Comparison of ENCODE assay signal across 10 cellular contexts in genomic region chr16:11312718-11313492, GRCh38. TPM values are rescaled to one million over a fixed set of nuclear protein-coding genes. Genes with fewer than 3 reads are reported as not detected.
DNase-seq lines count a peak whose midpoint lies in the region; ATAC-seq, FAIRE-seq and TF ChIP-seq lines count a peak whose summit lies in the region.
"Had no signal": no experiment of that assay in that cellular context is flagged by ENCODE, and none has a peak within 500 bp of the region (broad histone marks: within the 10 kb centered on the region; RNA-seq: fewer than 3 reads in every experiment).

No MANE protein-coding gene starts in this region.

- CTCF ChIA-PET in H1 (lab: Charles Lee; ENCODE audit: partially characterized antibody) = interaction anchor here (0.6 to 1.9 kb wide), 11 partner anchors 9 to 350 kb away, joined by 3 to 4 read pairs (median 3); partner anchors contain the start of genes PRM3 and SOCS1

- H3K4me1 ChIP-seq in OCI-LY1 (ENCODE audit: insufficient read depth, low read length, severe bottlenecking) = peaks cover 63% of the 10 kb centered on the region
- peaks cover 26 to 45% (median 26%) of the 10 kb centered on the region in 4 experiments for H3K4me1 ChIP-seq in H1 (replicated peaks in 1 of 4; ENCODE audit: control insufficient read depth in 3 of 4, insufficient read depth in 4 of 4, low read length in 3 of 4)

- no peaks in the 10 kb centered on the region for H3K79me2 ChIP-seq in OCI-LY1 (ENCODE audit: insufficient read depth, low read length)
- H3K79me2 ChIP-seq in H1 (ENCODE audit: control insufficient read depth in 1 of 2, insufficient read depth in 2 of 2, low read length in 2 of 2) = no peaks in the 10 kb centered on the region

- H3K79me1 ChIP-seq in H1 (ENCODE audit: low read depth, low read length) = no peaks in the 10 kb centered on the region

- no peaks in the 10 kb centered on the region for H3K9me2 ChIP-seq in OCI-LY1 (ENCODE audit: low read depth, low read length)

- peak in 1 of 2 experiments; percentile 6; a peak in 1 of 3 replicates for TF ChIP-seq EP300 in H1 (IDR thresholded peaks at IDR 0.05; ENCODE audit: borderline replicate concordance in 1 of 2, low read depth in 2 of 2, low read length in 2 of 2)

- H3K18ac ChIP-seq in H1 (ENCODE audit: extremely low read depth, low read length) = peak overlapping the region; percentile 100

- H2BK120ac ChIP-seq in H1 (replicated peaks; ENCODE audit: low read depth, low read length) = peak overlapping the region; percentile 100

- peak overlapping the region; percentile 97 for H3K56ac ChIP-seq in H1 (replicated peaks; ENCODE audit: insufficient read length, low read depth, low read length)

- no peak overlapping the region for H2AFZ ChIP-seq in OCI-LY1 (ENCODE audit: low read length)
- H2AFZ ChIP-seq in H1 (ENCODE audit: low read length) = no peak overlapping the region

- H2BK12ac ChIP-seq in H1 (ENCODE audit: low read depth, low read length) = peak overlapping the region; percentile 100

- peak overlapping the region; percentile 92; the same call in 1 of the 2 replicates for H2BK15ac ChIP-seq in H1 (ENCODE audit: low read length)

- ATAC-seq in GM19351 (IDR thresholded peaks at IDR 0.05; ENCODE audit: unreplicated experiment) (no peak), GM21717 (IDR thresholded peaks at IDR 0.05; ENCODE audit: unreplicated experiment) (no peak)

- peak overlapping the region; percentile 94 for H2AK5ac ChIP-seq in H1 (ENCODE audit: low read depth, low read length)

- H3K9ac ChIP-seq in OCI-LY1 (ENCODE audit: low read length) (no peak overlapping the region), H1 (replicated peaks in 1 of 4; ENCODE audit: extremely low read depth in 1 of 4, low read depth in 3 of 4, low read length in 3 of 4) (no peak overlapping the region; a peak in 1 of 7 replicates)

- no peaks in the 10 kb centered on the region for H3K36me3 ChIP-seq in OCI-LY1 (ENCODE audit: insufficient read depth, low read length)
- no peaks in the 10 kb centered on the region for H3K36me3 ChIP-seq in H1 (ENCODE audit: control insufficient read depth in 2 of 4, insufficient read depth in 4 of 4, low read length in 3 of 4)

- H3F3A ChIP-seq in OCI-LY1 (ENCODE audit: insufficient read depth, low read length) = no peaks in the 10 kb centered on the region

- H2BK5ac ChIP-seq in H1 (ENCODE audit: low read depth, low read length) = peak overlapping the region; percentile 100

- H4K20me1 ChIP-seq in OCI-LY1 (ENCODE audit: insufficient read depth, low read length) = no peaks in the 10 kb centered on the region
- H4K20me1 ChIP-seq in H1 (replicated peaks in 1 of 2; ENCODE audit: control insufficient read depth in 1 of 2, insufficient read depth in 2 of 2, low read length in 2 of 2) = no peaks in the 10 kb centered on the region

- no peak for TF ChIP-seq CTCF in OCI-LY1 (IDR thresholded peaks at IDR 0.05; ENCODE audit: low read length)
- TF ChIP-seq CTCF in H1 (IDR thresholded peaks at IDR 0.05; ENCODE audit: control extremely low read depth in 1 of 3, insufficient read depth in 1 of 3, low read depth in 1 of 3, low read length in 3 of 3) = no peak

- POLR2A ChIA-PET in H1 (lab: Charles Lee; ENCODE audit: partially characterized antibody) = interaction anchor here (0.6 to 5.1 kb wide), 14 partner anchors 10 to 369 kb away, joined by 3 to 29 read pairs (median 3); partner anchors contain the start of genes PRM1, PRM3 and SOCS1

- peak; percentile 17 for DNase-seq in NCI-H146 (lab: John Stamatoyannopoulos, UW)
- DNase-seq in NCI-H146 treated with DMSO at 0.1 percent for 48 hours (lab: John Stamatoyannopoulos, UW; ENCODE audit: unreplicated experiment) = no peak
- DNase-seq in H1 (ENCODE audit: low read depth in 1 of 2, low spot score in 2 of 2) = no peak
- peak; percentile 16 for DNase-seq in retina
- no peak for DNase-seq in cerebellum (ENCODE audit: low spot score)

- H4K91ac ChIP-seq in H1 (replicated peaks; ENCODE audit: insufficient read length, low read length) = peak overlapping the region; percentile 100

- peak overlapping the region; percentile 78 for H4K5ac ChIP-seq in H1 (ENCODE audit: insufficient read length, low read depth, low read length)

- H3K4me2 ChIP-seq in OCI-LY1 (ENCODE audit: low read length) (peak overlapping the region; percentile 27; the same call in 1 of the 2 replicates), H1 (ENCODE audit: insufficient read depth in 1 of 2, low read depth in 2 of 2, low read length in 2 of 2) (peak overlapping the region; percentile 48 to 54)

- 57% methylated on average over 7 of the region's 8 CpGs; no CpG with 5 or more reads in 1 of the 2 experiments for WGBS in H1 (ENCODE audit: extremely low coverage in 1 of 2, insufficient coverage in 1 of 2, insufficient read length in 1 of 2, insufficient replicate concordance in 2 of 2, low coverage in 1 of 2, low lambda C conversion rate in 2 of 2, missing lambda C conversion rate in 1 of 2), 2 experiments

- no peak for TF ChIP-seq RAD21 in H1 (IDR thresholded peaks at IDR 0.05 in 1 of 2, conservative IDR thresholded peaks at IDR 0.05 in 1 of 2; ENCODE audit: low read depth in 2 of 2, low read length in 2 of 2)

- H3K23ac ChIP-seq in H1 (ENCODE audit: insufficient read length) = no peak overlapping the region

- H3K9me3 ChIP-seq in OCI-LY1 (ENCODE audit: low read length) (peaks cover 8% of the 10 kb centered on the region; the same call in 1 of the 2 replicates), H1 (ENCODE audit: insufficient read depth in 2 of 2, low read depth in 1 of 2, low read length in 1 of 2) (no peaks in the 10 kb centered on the region)

- FAIRE-seq in H1 (lab: Jason Lieb, UNC) = no peak
- FAIRE-seq: G401.6 had no signal

- H3K4me3 ChIP-seq in OCI-LY1 (ENCODE audit: low read depth, low read length, poor library complexity, severe bottlenecking) (no peak overlapping the region), H1 (ENCODE audit: extremely low read depth in 1 of 4, insufficient read depth in 2 of 4, low read depth in 3 of 4, low read length in 4 of 4) (peak overlapping the region in 1 of 4 experiments; percentile 2; a peak in 1 of 8 replicates)

- H4K8ac ChIP-seq in H1 (ENCODE audit: extremely low read depth, insufficient read depth, low read length) = peak overlapping the region; percentile 71; the same call in 1 of the 2 replicates

- peaks cover 3% of the 10 kb centered on the region; the same call in 1 of the 2 replicates for H3K23me2 ChIP-seq in H1 (ENCODE audit: low read depth, low read length)

- H3K27me3 ChIP-seq in OCI-LY1 (ENCODE audit: insufficient read depth, low read length) = no peaks in the 10 kb centered on the region
- no peaks in the 10 kb centered on the region for H3K27me3 ChIP-seq in H1 (replicated peaks in 1 of 4; ENCODE audit: control insufficient read depth in 3 of 4, extremely low read depth in 1 of 4, insufficient read depth in 3 of 4, low read length in 3 of 4)

- H3K27ac ChIP-seq in OCI-LY1 (ENCODE audit: low read depth, low read length, poor library complexity, severe bottlenecking) = peak overlapping the region; percentile 79
- H3K27ac ChIP-seq in H1 (ENCODE audit: low read depth, low read length) = peak overlapping the region; percentile 61; the same call in 1 of the 2 replicates

- H3K4ac ChIP-seq in H1 (replicated peaks; ENCODE audit: insufficient read length, low read depth, low read length) = peak overlapping the region; percentile 100

- peak overlapping the region; percentile 100 for H2BK20ac ChIP-seq in H1 (ENCODE audit: low read length)

- no peak for TF ChIP-seq POLR2A in H1 (IDR thresholded peaks at IDR 0.05; ENCODE audit: control extremely low read depth in 1 of 2, low read depth in 2 of 2, low read length in 2 of 2)

- H3K14ac ChIP-seq in H1 (ENCODE audit: insufficient read length) = no peak overlapping the region

RNA-seq across cellular contexts. Expression of gene PRM1, which starts 31.8 kb away (rescaled TPM):
- 0.82 and 0.92 TPM in 2 replicates for total RNA-seq in H1 (2021; fragmentation: NEBNext Ultra II Directional; extraction: Animal tissue kit (Norgen Biotek cat#: 25700))
- polyA plus RNA-seq in H1 (2011; rRNA removed) = 0.54 TPM in 1 of 2 replicates, not detected in the other
- polyA plus RNA-seq in H1 (2011; cell fraction: cytosol; rRNA removed) = 0.65 TPM
- 0.47 TPM for polyA plus RNA-seq in H1 (2011; cell fraction: nucleus; rRNA removed)
- 0.60 to 1.1 TPM in 2 of 4 replicates, not detected in the others for polyA plus RNA-seq in H1 (2012, experiment 1 of 2)
- not detected for polyA plus RNA-seq in H1 (2012, experiment 2 of 2)
- polyA plus RNA-seq in H1 (2013, experiment 1 of 2) = 1.3 TPM
- 0.68 TPM for polyA plus RNA-seq in H1 (2013, experiment 2 of 2)
- not detected in 2 replicates for polyA minus RNA-seq in H1 (2011; rRNA and poly(A)+ RNA removed)
- polyA minus RNA-seq in H1 (2011; cell fraction: cytosol; rRNA and poly(A)+ RNA removed) = not detected
- not detected for polyA minus RNA-seq in H1 (2011; cell fraction: nucleus; rRNA and poly(A)+ RNA removed)
- total RNA-seq in cerebellum = not detected
- total RNA-seq: pulmonary artery endothelial cell had no signal

RNA-seq across cellular contexts. Expression of gene RMI2, which starts 32.4 kb away (rescaled TPM):
- total RNA-seq in H1 (2021; fragmentation: NEBNext Ultra II Directional; extraction: Animal tissue kit (Norgen Biotek cat#: 25700)) = 96.0 and 96.9 TPM in 2 replicates
- polyA plus RNA-seq in H1 (2011; rRNA removed) = 47.9 and 58.2 TPM in 2 replicates
- 78.9 TPM for polyA plus RNA-seq in H1 (2011; cell fraction: cytosol; rRNA removed)
- polyA plus RNA-seq in H1 (2011; cell fraction: nucleus; rRNA removed) = 19.3 TPM
- 71.5 to 77.9 TPM (median 76.5 TPM) in 4 replicates for polyA plus RNA-seq in H1 (2012, experiment 1 of 2)
- 74.2 TPM for polyA plus RNA-seq in H1 (2012, experiment 2 of 2)
- 71.5 TPM for polyA plus RNA-seq in H1 (2013, experiment 1 of 2)
- polyA plus RNA-seq in H1 (2013, experiment 2 of 2) = 71.5 TPM
- polyA minus RNA-seq in H1 (2011; rRNA and poly(A)+ RNA removed) = 29.7 and 43.5 TPM in 2 replicates
- 27.9 TPM for polyA minus RNA-seq in H1 (2011; cell fraction: cytosol; rRNA and poly(A)+ RNA removed)
- polyA minus RNA-seq in H1 (2011; cell fraction: nucleus; rRNA and poly(A)+ RNA removed) = 24.2 TPM
- total RNA-seq in cerebellum = 7.2 TPM

RNA-seq across cellular contexts. Expression of gene PRM2, which starts 36.6 kb away (rescaled TPM):
- not detected in 2 replicates for total RNA-seq in H1 (2021; fragmentation: NEBNext Ultra II Directional; extraction: Animal tissue kit (Norgen Biotek cat#: 25700))
- not detected in 2 replicates for polyA plus RNA-seq in H1 (2011; rRNA removed)
- polyA plus RNA-seq in H1 (2011; cell fraction: cytosol; rRNA removed) = not detected
- polyA plus RNA-seq in H1 (2011; cell fraction: nucleus; rRNA removed) = not detected
- polyA plus RNA-seq in H1 (2012, experiment 1 of 2) = not detected in 4 replicates
- polyA plus RNA-seq in H1 (2012, experiment 2 of 2) = not detected
- not detected for polyA plus RNA-seq in H1 (2013, experiment 1 of 2)
- polyA plus RNA-seq in H1 (2013, experiment 2 of 2) = not detected
- not detected in 2 replicates for polyA minus RNA-seq in H1 (2011; rRNA and poly(A)+ RNA removed)
- polyA minus RNA-seq in H1 (2011; cell fraction: cytosol; rRNA and poly(A)+ RNA removed) = not detected
- polyA minus RNA-seq in H1 (2011; cell fraction: nucleus; rRNA and poly(A)+ RNA removed) = not detected
- total RNA-seq in cerebellum = not detected
- total RNA-seq: pulmonary artery endothelial cell had no signal

RNA-seq across cellular contexts. Expression of gene PRM3, which starts 39.5 kb away (rescaled TPM):
- not detected in 2 replicates for total RNA-seq in H1 (2021; fragmentation: NEBNext Ultra II Directional; extraction: Animal tissue kit (Norgen Biotek cat#: 25700))
- polyA plus RNA-seq in H1 (2011; rRNA removed) = not detected in 2 replicates
- not detected for polyA plus RNA-seq in H1 (2011; cell fraction: cytosol; rRNA removed)
- polyA plus RNA-seq in H1 (2011; cell fraction: nucleus; rRNA removed) = not detected
- not detected in 4 replicates for polyA plus RNA-seq in H1 (2012, experiment 1 of 2)
- not detected for polyA plus RNA-seq in H1 (2012, experiment 2 of 2)
- polyA plus RNA-seq in H1 (2013, experiment 1 of 2) = not detected
- polyA plus RNA-seq in H1 (2013, experiment 2 of 2) = not detected
- polyA minus RNA-seq in H1 (2011; rRNA and poly(A)+ RNA removed) = not detected in 2 replicates
- polyA minus RNA-seq in H1 (2011; cell fraction: cytosol; rRNA and poly(A)+ RNA removed) = not detected
- polyA minus RNA-seq in H1 (2011; cell fraction: nucleus; rRNA and poly(A)+ RNA removed) = not detected
- total RNA-seq in cerebellum = not detected
- total RNA-seq: pulmonary artery endothelial cell had no signal

RNA-seq across cellular contexts. Expression of gene TNP2, which starts 43.8 kb away (rescaled TPM):
- not detected in 2 replicates for total RNA-seq in H1 (2021; fragmentation: NEBNext Ultra II Directional; extraction: Animal tissue kit (Norgen Biotek cat#: 25700))
- polyA plus RNA-seq in H1 (2011; rRNA removed) = not detected in 2 replicates
- polyA plus RNA-seq in H1 (2011; cell fraction: cytosol; rRNA removed) = not detected
- not detected for polyA plus RNA-seq in H1 (2011; cell fraction: nucleus; rRNA removed)
- polyA plus RNA-seq in H1 (2012, experiment 1 of 2) = not detected in 4 replicates
- not detected for polyA plus RNA-seq in H1 (2012, experiment 2 of 2)
- polyA plus RNA-seq in H1 (2013, experiment 1 of 2) = not detected
- polyA plus RNA-seq in H1 (2013, experiment 2 of 2) = not detected
- polyA minus RNA-seq in H1 (2011; rRNA and poly(A)+ RNA removed) = not detected in 2 replicates
- polyA minus RNA-seq in H1 (2011; cell fraction: cytosol; rRNA and poly(A)+ RNA removed) = not detected
- not detected for polyA minus RNA-seq in H1 (2011; cell fraction: nucleus; rRNA and poly(A)+ RNA removed)
- total RNA-seq in cerebellum = not detected
- total RNA-seq: pulmonary artery endothelial cell had no signal

Comparison
In these comparisons a context has a peak if more than half of its experiments do, and no peak if none do; other contexts are left out.
1. DNase-seq: peak in NCI-H146 (single experiment) and retina (single experiment); none in NCI-H146 treated with DMSO at 0.1 percent for 48 hours (single experiment), H1 (0 of 2) and cerebellum (single experiment).
2. RNA of gene RMI2, which starts 32.4 kb away (total RNA-seq): 96.0 to 96.9 TPM in H1; 7.2 TPM in cerebellum (single experiment); every median in the first group is over 10 times any median in the second.